12 cellular contexts compared by ENCODE assay signal in genomic region chr1:182210417-182210816, GRCh38.
DNase-seq lines count a peak whose midpoint lies in the region; ATAC-seq and TF ChIP-seq lines count a peak whose summit lies in the region.
"Had no signal": no experiment of that assay in that cellular context is flagged by ENCODE, and none has a peak within 500 bp of the region (broad histone marks: within the 10 kb centered on the region; RNA-seq: fewer than 3 reads in every experiment).

No MANE protein-coding gene starts in this region.

- H3K4me3 ChIP-seq in left ventricle myocardium inferior (no peak overlapping the region), gastrocnemius medialis (no peak overlapping the region)
- H3K4me3 ChIP-seq: GM23248 had no signal

- TF ChIP-seq POLR2A in gastrocnemius medialis (IDR thresholded peaks at IDR 0.05), result peak in 1 of 2 donors; percentile 47

- intact Hi-C loops in left ventricle myocardium inferior (cut with micrococcal nuclease), result no loop called here
- intact Hi-C loops in cardiac septum (cut with DNase I), result no loop called here
- intact Hi-C loops in gastrocnemius medialis (cut with DNase I; ENCODE audit: low total_unique reads), result no loop called here

- H3K27me3 ChIP-seq in left ventricle myocardium inferior (ENCODE audit: low read depth) (no peaks in the 10 kb centered on the region), gastrocnemius medialis (no peaks in the 10 kb centered on the region)

- TF ChIP-seq CTCF in left ventricle myocardium inferior (IDR thresholded peaks at IDR 0.05; ENCODE audit: borderline replicate concordance), result no peak
- TF ChIP-seq CTCF in gastrocnemius medialis (IDR thresholded peaks at IDR 0.05 in 4 of 5, conservative IDR thresholded peaks at IDR 0.05 in 1 of 5), result no peak

- no peak for ATAC-seq in gastrocnemius medialis

- DNase-seq in left ventricle myocardium inferior (no peak), cardiac septum (ENCODE audit: low spot score) (no peak), NCI-H82 (lab: John Stamatoyannopoulos, UW) (peak; percentile 33), gastrocnemius medialis (no peak), iPS-NIHi7 (ENCODE audit: extremely low spot score) (no peak), cerebellar nuclear complex (lab: John Stamatoyannopoulos, UW) (no peak), NCI-H345 (lab: John Stamatoyannopoulos, UW) (no peak)
- DNase-seq: CD4-positive, alpha-beta T cell; DMS79 treated with DMSO at 0.1 percent for 48 hours; EL; GM23248; H7 had no signal

- in situ Hi-C loops in gastrocnemius medialis (cut with MboI; ENCODE audit: low sequenced_read_pairs in 4 of 4), result no loop called here

- no peaks in the 10 kb centered on the region for H3K36me3 ChIP-seq in left ventricle myocardium inferior
- H3K36me3 ChIP-seq in gastrocnemius medialis, result no peaks in the 10 kb centered on the region

- H3K4me1 ChIP-seq in left ventricle myocardium inferior (peaks cover 26% of the 10 kb centered on the region), gastrocnemius medialis (peaks cover 20 to 24% of the 10 kb centered on the region in 2 donors)

- H3K9me3 ChIP-seq in left ventricle myocardium inferior (replicated peaks) (no peaks in the 10 kb centered on the region), gastrocnemius medialis (no peaks in the 10 kb centered on the region)

- H3K27ac ChIP-seq in left ventricle myocardium inferior (replicated peaks), result peak overlapping the region; percentile 31
- H3K27ac ChIP-seq in gastrocnemius medialis, result peak overlapping the region; percentile 12 to 93 (median 73)
- H3K27ac ChIP-seq: GM23248 had no signal
